Comparison of ENCODE assay signal across 8 cellular contexts in genomic region chr22:41832553-41833368, GRCh38. TPM values are rescaled to one million over a fixed set of nuclear protein-coding genes. Genes with fewer than 3 reads are reported as not detected.
DNase-seq lines count a peak whose midpoint lies in the region; ATAC-seq and TF ChIP-seq lines count a peak whose summit lies in the region.

Gene SREBF2, plus strand, starts transcription at chr22:41833105. Its CDS starts 166 bp downstream, at chr22:41833271.

- no peaks in the 10 kb centered on the region for H3K9me3 ChIP-seq in lower lobe of right lung

- peak; percentile 83 for ATAC-seq in GM19467 (IDR thresholded peaks at IDR 0.05; ENCODE audit: unreplicated experiment)
- peak; percentile 96 to 98 for ATAC-seq in lower lobe of right lung

- H3K4me3 ChIP-seq in lower lobe of right lung: peak within 1 kb of the TSS; percentile 97

- peaks cover 26% of the 10 kb centered on the region for H3K4me1 ChIP-seq in lower lobe of right lung

- peak within 1 kb of the TSS; percentile 95 for H3K27ac ChIP-seq in lower lobe of right lung

- intact Hi-C loops in lower lobe of right lung (cut with DNase I): no loop called here

- peak; percentile 99 for DNase-seq in CMK (ENCODE audit: low read depth)
- peak; percentile 97 for DNase-seq in HS-27A (ENCODE audit: low read depth)
- peak; percentile 94 for DNase-seq in NK-92 (lab: John Stamatoyannopoulos, UW; ENCODE audit: unreplicated experiment)
- DNase-seq in activated CD8-positive, alpha-beta memory T cell treated with anti-CD3 and anti-CD28 coated beads for 1 hour (ENCODE audit: extremely low read depth in 1 of 2, low read depth in 1 of 2): peak; percentile 97 to 99
- DNase-seq in effector CD4-positive, alpha-beta T cell: peak; percentile 99
- peak; percentile 100 for DNase-seq in lower lobe of right lung
- DNase-seq in stimulated activated CD4-positive, alpha-beta T cell treated with anti-CD3 and anti-CD28 coated beads, TNF-alpha, amount 100 ng/mL, for 24 hours (ENCODE audit: low read depth in 3 of 3): peak; percentile 97 to 99 (median 98)

- H3K36me3 ChIP-seq in lower lobe of right lung: peaks cover 17% of the 10 kb centered on the region

- H3K27me3 ChIP-seq in lower lobe of right lung (ENCODE audit: low read depth): no peaks in the 10 kb centered on the region

- peak; percentile 17 for TF ChIP-seq CTCF in lower lobe of right lung (IDR thresholded peaks at IDR 0.05)

RNA-seq across cellular contexts. Expression of gene SREBF2, which starts in this region (rescaled TPM):
- 132 TPM for total RNA-seq in lower lobe of right lung

Comparison
In these comparisons a context has a peak if more than half of its experiments do, and no peak if none do; other contexts are left out.
1. Peak in every context shown above with its lines: DNase-seq, ATAC-seq, H3K4me3 ChIP-seq and H3K27ac ChIP-seq.